In the genomic region with DNA sequence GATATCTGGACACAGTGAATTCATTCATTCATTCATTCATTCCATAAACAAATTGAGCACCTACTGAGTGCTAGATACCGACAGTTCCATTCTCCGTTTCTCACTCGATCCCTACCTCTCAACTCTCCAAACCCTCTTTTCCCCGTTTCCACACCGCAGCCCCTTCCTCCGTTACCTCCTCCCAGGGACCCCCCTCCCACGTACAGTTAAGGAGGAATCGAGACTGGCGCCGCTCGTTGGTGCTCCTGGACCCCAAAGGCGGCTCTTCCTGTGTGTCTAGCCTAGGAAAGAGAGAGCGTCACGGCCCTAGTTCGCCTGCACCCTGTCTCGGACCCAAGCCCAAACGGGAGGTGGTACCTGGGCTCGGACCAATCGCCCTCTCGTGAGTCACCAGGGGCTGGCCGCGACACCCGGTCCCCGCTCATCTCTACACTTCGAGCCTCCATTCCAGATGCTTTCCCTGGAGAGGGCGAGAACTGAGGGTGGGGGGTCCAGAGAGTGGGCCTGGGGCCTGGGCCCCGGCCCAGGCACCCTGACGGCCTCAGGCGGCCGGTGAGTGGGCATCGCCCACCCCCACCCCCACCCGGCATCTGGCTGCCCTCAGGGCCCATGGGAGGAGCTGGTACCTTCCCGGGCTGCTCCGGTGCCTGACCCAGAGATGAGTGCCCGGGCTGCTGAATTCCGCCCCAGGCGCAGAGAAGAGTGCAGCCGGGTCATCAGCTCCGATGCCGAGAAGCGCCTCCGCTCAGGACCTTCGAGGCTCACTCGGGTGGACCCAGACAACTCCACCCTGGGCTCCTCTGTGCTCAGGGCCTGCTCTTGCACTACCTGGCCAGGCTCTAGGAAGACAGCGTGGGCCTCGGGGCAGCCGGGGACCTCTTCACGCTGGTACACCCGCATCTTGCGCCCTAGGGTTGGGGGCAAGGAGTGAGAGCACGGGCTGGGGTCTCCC, we compare ENCODE assay signal across 8 cellular contexts. TPM values are rescaled to one million over a fixed set of nuclear protein-coding genes. Genes with fewer than 3 reads are reported as not detected.
DNase-seq lines count a peak whose midpoint lies in the region; ATAC-seq, FAIRE-seq and TF ChIP-seq lines count a peak whose summit lies in the region.

No MANE protein-coding gene starts in this region.

- peak overlapping the region; percentile 71 for H2AFZ ChIP-seq in PC-3 (ENCODE audit: low read length)

- no peaks in the 10 kb centered on the region for H4K20me1 ChIP-seq in PC-3 (ENCODE audit: low read length)

- peak overlapping the region; percentile 83 for H3K4me2 ChIP-seq in PC-3 (ENCODE audit: low read length)

- peak overlapping the region; percentile 62 for H3K9ac ChIP-seq in PC-3 (ENCODE audit: low read length)

- TF ChIP-seq CTCF in PC-3 (conservative IDR thresholded peaks at IDR 0.05; ENCODE audit: low read depth, low read length) = no peak

- H3K36me3 ChIP-seq in PC-3 (ENCODE audit: low read depth, low read length) (no peaks in the 10 kb centered on the region), esophagus (ENCODE audit: control insufficient read depth in 2 of 2, insufficient read depth in 2 of 2, low read length in 1 of 2) (no peaks in the 10 kb centered on the region)

- H3K9me3 ChIP-seq in PC-3 (ENCODE audit: low read length) (no peaks in the 10 kb centered on the region), esophagus (ENCODE audit: control insufficient read depth in 2 of 2, insufficient read depth in 1 of 2, low read depth in 1 of 2, low read length in 1 of 2) (no peaks in the 10 kb centered on the region)

- POLR2A ChIA-PET in PC-3 (lab: Charles Lee; ENCODE audit: unreplicated experiment) = interaction anchor here (0.6 to 1.0 kb wide), 4 partner anchors 9 to 74 kb away, joined by 3 to 5 read pairs (median 4); no protein-coding TSS in a partner anchor

- no peak for FAIRE-seq in frontal cortex (lab: Jason Lieb, UNC)

- no peak for ATAC-seq in PC-3
- no peak for ATAC-seq in GM19351 (IDR thresholded peaks at IDR 0.05; ENCODE audit: unreplicated experiment)
- ATAC-seq in HG03571 (IDR thresholded peaks at IDR 0.05; ENCODE audit: unreplicated experiment) = no peak

- H3K27ac ChIP-seq in PC-3 (ENCODE audit: low read length) = peak overlapping the region; percentile 82
- H3K27ac ChIP-seq in esophagus (ENCODE audit: low read depth in 2 of 2, low read length in 1 of 2) = peak overlapping the region; percentile 97 to 98

- peak overlapping the region; percentile 65 for H3K4me3 ChIP-seq in PC-3 (ENCODE audit: low read length)
- peak overlapping the region; percentile 43 to 45 for H3K4me3 ChIP-seq in esophagus (ENCODE audit: low read depth in 1 of 2, low read length in 2 of 2)

- no peaks in the 10 kb centered on the region for H3K9me2 ChIP-seq in PC-3 (replicated peaks; ENCODE audit: low read length)

- H3K27me3 ChIP-seq in PC-3 (ENCODE audit: low read length) (no peaks in the 10 kb centered on the region), esophagus (ENCODE audit: control insufficient read depth in 1 of 2, insufficient read depth in 2 of 2, low read length in 2 of 2) (no peaks in the 10 kb centered on the region)

- peaks cover 6% of the 10 kb centered on the region; the same call in 1 of the 2 replicates for H3K79me2 ChIP-seq in PC-3 (ENCODE audit: low read length)

- TSS peak; percentile 99 for BruUV-seq in PC-3 (replicated peaks; lab: Mats Ljungman, UMichigan)

- CTCF ChIA-PET in PC-3 (lab: Charles Lee) = interaction anchor here (0.5 to 1.3 kb wide), 3 partner anchors 9 to 129 kb away, joined by 3 to 10 read pairs (median 5); no protein-coding TSS in a partner anchor

- H3K4me1 ChIP-seq in PC-3 (ENCODE audit: insufficient read depth, low read length) (peaks cover 17% of the 10 kb centered on the region), esophagus (ENCODE audit: control insufficient read depth in 2 of 2, insufficient read depth in 2 of 2, low read length in 1 of 2) (peaks cover 4 to 40% of the 10 kb centered on the region in 2 donors)

- 49 to 56% methylated on average over 51 of the region's 51 CpGs for WGBS in esophagus, 2 donors

- DNase-seq in EL = peak; percentile 65
- DNase-seq in PC-3 = no peak
- peak; percentile 85 for DNase-seq in posterior vena cava (ENCODE audit: low spot score)
- DNase-seq in frontal cortex (ENCODE audit: low spot score in 2 of 2) = no peak
- no peak for DNase-seq in NK-92 treated with Interleukin-12 subunit alpha and Interleukin-12 subunit beta, amount 100 ng/mL, for 24 hours (lab: John Stamatoyannopoulos, UW)

- H3F3A ChIP-seq in PC-3 (ENCODE audit: low read length, unreplicated experiment) = no peaks in the 10 kb centered on the region

- intact Hi-C loops in PC-3 (cut with micrococcal nuclease) (loop anchor here (5.0 kb wide), 1 partner anchor 35 kb away; no protein-coding TSS in a partner anchor), posterior vena cava (cut with DNase I) (loop anchor here (5.0 to 10.0 kb wide), 2 partner anchors 35 to 147 kb away; a partner anchor contains a TSS)

RNA-seq across cellular contexts. Expression of a gene that starts 4.9 kb away (rescaled TPM):
- 13.8 and 28.1 TPM in 2 replicates for total RNA-seq in PC-3 (2014; rRNA removed)
- polyA plus RNA-seq in esophagus = 10 to 100 TPM; 20.1 to 31.1 TPM
- 1 to 10 TPM; 4.7 to 5.5 TPM for total RNA-seq in posterior vena cava
- total RNA-seq in frontal cortex = 1.2 TPM

RNA-seq across cellular contexts. Expression of a gene that starts 29.4 kb away (rescaled TPM):
- 9.6 and 11.6 TPM in 2 replicates for total RNA-seq in PC-3 (2014; rRNA removed)
- 1 to 10 TPM; 3.2 to 4.1 TPM for polyA plus RNA-seq in esophagus
- total RNA-seq in posterior vena cava = 1 to 10 TPM; 4.1 to 5.2 TPM
- 16.7 TPM for total RNA-seq in frontal cortex

RNA-seq across cellular contexts. Expression of a gene that starts 51.7 kb away (rescaled TPM):
- total RNA-seq in PC-3 (2014; rRNA removed) (459 and 567 TPM in 2 replicates), posterior vena cava (10 to 100 TPM in 1 of 2 donors, 1 to 10 TPM in 1; 7.8 to 15.4 TPM), frontal cortex (1.2 TPM)
- polyA plus RNA-seq in esophagus = 100 to 1,000 TPM; 111 to 133 TPM

Comparison
In these comparisons a context has a peak if more than half of its experiments do, and no peak if none do; other contexts are left out.
1. DNase-seq: peak in EL (single experiment) and posterior vena cava (single experiment); none in PC-3 (single experiment), frontal cortex (0 of 2) and NK-92 treated with Interleukin-12 subunit alpha and Interleukin-12 subunit beta, amount 100 ng/mL, for 24 hours (single experiment).
2. RNA of a gene that starts 51.7 kb away (total RNA-seq): 459 to 567 TPM in PC-3; 7.8 to 15.4 TPM in posterior vena cava and 1.2 TPM in frontal cortex (single experiment); every median in the first group is over 10 times any median in the second.